ENCODE assay signal across 1 cellular context in the genomic region with DNA sequence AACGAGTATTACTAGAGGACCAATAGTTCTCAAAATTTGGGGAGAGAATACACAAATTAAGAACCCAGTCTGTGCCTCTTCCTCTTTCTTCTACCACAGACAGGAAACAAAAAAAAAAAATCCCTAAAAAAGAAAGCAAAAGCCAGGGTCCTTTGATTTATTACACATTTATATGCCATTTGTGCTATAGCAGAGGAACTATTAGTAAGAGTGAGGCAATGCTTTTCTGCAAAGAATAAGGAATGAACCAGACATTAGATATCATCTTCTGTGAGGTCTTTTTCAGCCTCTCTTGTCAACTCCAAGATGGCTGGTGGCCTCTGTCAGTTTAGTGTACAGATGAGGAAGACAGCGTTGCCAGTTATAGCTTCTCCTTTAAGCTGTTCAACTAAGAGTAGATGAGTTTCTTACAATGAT.
A peak's percentile ranks its signal among the peaks of the same experiment; 100 is the strongest.
TF ChIP-seq lines count a peak whose summit lies in the region.

No MANE protein-coding gene starts in this region.

TF ChIP-seq in GM12878, 131 proteins besides CTCF, POLR2A, EP300 and RAD21 (continued from another document):
- TF ChIP-seq, protein P1, sequence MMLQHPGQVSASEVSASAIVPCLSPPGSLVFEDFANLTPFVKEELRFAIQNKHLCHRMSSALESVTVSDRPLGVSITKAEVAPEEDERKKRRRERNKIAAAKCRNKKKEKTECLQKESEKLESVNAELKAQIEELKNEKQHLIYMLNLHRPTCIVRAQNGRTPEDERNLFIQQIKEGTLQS (IDR thresholded peaks at IDR 0.05; ENCODE audit: borderline replicate concordance, extremely low read depth, low read depth, low read length) = no peak
- TF ChIP-seq KAT2A (conservative IDR thresholded peaks at IDR 0.05; ENCODE audit: control insufficient read depth, low read depth, low read length) (no peak), MEF2B (IDR thresholded peaks at IDR 0.05; ENCODE audit: partially characterized antibody, poor library complexity, severe bottlenecking) (no peak), CEBPB (IDR thresholded peaks at IDR 0.05; ENCODE audit: borderline replicate concordance in 1 of 2, low read depth in 2 of 2, low read length in 2 of 2) (peak in 1 of 2 experiments; percentile 29; a peak in 1 of 4 replicates), FOS (IDR thresholded peaks at IDR 0.05; ENCODE audit: borderline replicate concordance, extremely low read depth, insufficient read length) (no peak), RUNX3 (IDR thresholded peaks at IDR 0.05; ENCODE audit: low read length) (peak; percentile 82), SREBF2 (IDR thresholded peaks at IDR 0.05; ENCODE audit: low read length) (no peak), FOXM1 (IDR thresholded peaks at IDR 0.05; ENCODE audit: low read depth, low read length) (0 out of 2 replicates have a peak, but pooled peaks have one; percentile 10), JUNB (IDR thresholded peaks at IDR 0.05) (peak; percentile 20; the same call in 1 of the 2 replicates), ETV6 (conservative IDR thresholded peaks at IDR 0.05 in 1 of 2, IDR thresholded peaks at IDR 0.05 in 1 of 2; ENCODE audit: borderline replicate concordance in 1 of 2, low read depth in 1 of 2) (peak in 1 of 2 experiments; percentile 52; a peak in 1 of 4 replicates), NFIC (IDR thresholded peaks at IDR 0.05; ENCODE audit: low read depth, low read length) (peak; percentile 78), BCL11A (IDR thresholded peaks at IDR 0.05; ENCODE audit: low read depth, low read length) (0 out of 2 replicates have a peak, but pooled peaks have one; percentile 22), NBN (IDR thresholded peaks at IDR 0.05) (0 out of 2 replicates have a peak, but pooled peaks have one; percentile 20), ZNF274 (IDR thresholded peaks at IDR 0.05; ENCODE audit: insufficient read depth, insufficient read length) (no peak), YY1 (IDR thresholded peaks at IDR 0.05; ENCODE audit: low read depth, low read length) (peak; percentile 87), SPI1 (IDR thresholded peaks at IDR 0.05; ENCODE audit: borderline replicate concordance, insufficient read depth, low read depth, low read length) (peak; percentile 80), CHD1 (IDR thresholded peaks at IDR 0.05; ENCODE audit: low read depth, low read length) (no peak), KLF5 (IDR thresholded peaks at IDR 0.05; ENCODE audit: partially characterized antibody) (no peak), TCF12 (IDR thresholded peaks at IDR 0.05; ENCODE audit: low read depth, low read length) (no peak), IKZF2 (IDR thresholded peaks at IDR 0.05) (peak in 1 of 2 experiments; percentile 14; a peak in 2 of 4 replicates), GABPA (IDR thresholded peaks at IDR 0.05; ENCODE audit: low read depth) (0 out of 2 replicates have a peak, but pooled peaks have one; percentile 50), POLR2AphosphoS2 (IDR thresholded peaks at IDR 0.05; ENCODE audit: low read depth, low read length) (no peak), NFYA (IDR thresholded peaks at IDR 0.05; ENCODE audit: borderline replicate concordance, low read depth, low read length) (no peak), STAT3 (IDR thresholded peaks at IDR 0.05; ENCODE audit: low read depth, low read length) (no peak), SMAD5 (IDR thresholded peaks at IDR 0.05; ENCODE audit: low read depth) (no peak), PAX8 (IDR thresholded peaks at IDR 0.05) (no peak), CREB1 (IDR thresholded peaks at IDR 0.05; ENCODE audit: low read depth) (no peak)
- TF ChIP-seq, protein P2, sequence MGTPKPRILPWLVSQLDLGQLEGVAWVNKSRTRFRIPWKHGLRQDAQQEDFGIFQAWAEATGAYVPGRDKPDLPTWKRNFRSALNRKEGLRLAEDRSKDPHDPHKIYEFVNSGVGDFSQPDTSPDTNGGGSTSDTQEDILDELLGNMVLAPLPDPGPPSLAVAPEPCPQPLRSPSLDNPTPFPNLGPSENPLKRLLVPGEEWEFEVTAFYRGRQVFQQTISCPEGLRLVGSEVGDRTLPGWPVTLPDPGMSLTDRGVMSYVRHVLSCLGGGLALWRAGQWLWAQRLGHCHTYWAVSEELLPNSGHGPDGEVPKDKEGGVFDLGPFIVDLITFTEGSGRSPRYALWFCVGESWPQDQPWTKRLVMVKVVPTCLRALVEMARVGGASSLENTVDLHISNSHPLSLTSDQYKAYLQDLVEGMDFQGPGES (IDR thresholded peaks at IDR 0.05) = no peak
- TF ChIP-seq, protein P3, sequence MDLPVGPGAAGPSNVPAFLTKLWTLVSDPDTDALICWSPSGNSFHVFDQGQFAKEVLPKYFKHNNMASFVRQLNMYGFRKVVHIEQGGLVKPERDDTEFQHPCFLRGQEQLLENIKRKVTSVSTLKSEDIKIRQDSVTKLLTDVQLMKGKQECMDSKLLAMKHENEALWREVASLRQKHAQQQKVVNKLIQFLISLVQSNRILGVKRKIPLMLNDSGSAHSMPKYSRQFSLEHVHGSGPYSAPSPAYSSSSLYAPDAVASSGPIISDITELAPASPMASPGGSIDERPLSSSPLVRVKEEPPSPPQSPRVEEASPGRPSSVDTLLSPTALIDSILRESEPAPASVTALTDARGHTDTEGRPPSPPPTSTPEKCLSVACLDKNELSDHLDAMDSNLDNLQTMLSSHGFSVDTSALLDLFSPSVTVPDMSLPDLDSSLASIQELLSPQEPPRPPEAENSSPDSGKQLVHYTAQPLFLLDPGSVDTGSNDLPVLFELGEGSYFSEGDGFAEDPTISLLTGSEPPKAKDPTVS (IDR thresholded peaks at IDR 0.05; ENCODE audit: low read depth, low read length) = no peak
- TF ChIP-seq, protein P4, sequence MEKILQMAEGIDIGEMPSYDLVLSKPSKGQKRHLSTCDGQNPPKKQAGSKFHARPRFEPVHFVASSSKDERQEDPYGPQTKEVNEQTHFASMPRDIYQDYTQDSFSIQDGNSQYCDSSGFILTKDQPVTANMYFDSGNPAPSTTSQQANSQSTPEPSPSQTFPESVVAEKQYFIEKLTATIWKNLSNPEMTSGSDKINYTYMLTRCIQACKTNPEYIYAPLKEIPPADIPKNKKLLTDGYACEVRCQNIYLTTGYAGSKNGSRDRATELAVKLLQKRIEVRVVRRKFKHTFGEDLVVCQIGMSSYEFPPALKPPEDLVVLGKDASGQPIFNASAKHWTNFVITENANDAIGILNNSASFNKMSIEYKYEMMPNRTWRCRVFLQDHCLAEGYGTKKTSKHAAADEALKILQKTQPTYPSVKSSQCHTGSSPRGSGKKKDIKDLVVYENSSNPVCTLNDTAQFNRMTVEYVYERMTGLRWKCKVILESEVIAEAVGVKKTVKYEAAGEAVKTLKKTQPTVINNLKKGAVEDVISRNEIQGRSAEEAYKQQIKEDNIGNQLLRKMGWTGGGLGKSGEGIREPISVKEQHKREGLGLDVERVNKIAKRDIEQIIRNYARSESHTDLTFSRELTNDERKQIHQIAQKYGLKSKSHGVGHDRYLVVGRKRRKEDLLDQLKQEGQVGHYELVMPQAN (conservative IDR thresholded peaks at IDR 0.05) = no peak
- TF ChIP-seq, protein P5, sequence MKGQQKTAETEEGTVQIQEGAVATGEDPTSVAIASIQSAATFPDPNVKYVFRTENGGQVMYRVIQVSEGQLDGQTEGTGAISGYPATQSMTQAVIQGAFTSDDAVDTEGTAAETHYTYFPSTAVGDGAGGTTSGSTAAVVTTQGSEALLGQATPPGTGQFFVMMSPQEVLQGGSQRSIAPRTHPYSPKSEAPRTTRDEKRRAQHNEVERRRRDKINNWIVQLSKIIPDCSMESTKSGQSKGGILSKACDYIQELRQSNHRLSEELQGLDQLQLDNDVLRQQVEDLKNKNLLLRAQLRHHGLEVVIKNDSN (IDR thresholded peaks at IDR 0.05; ENCODE audit: borderline replicate concordance, extremely low read length, insufficient read depth, low read depth, low read length) = no peak
- TF ChIP-seq, protein P6, sequence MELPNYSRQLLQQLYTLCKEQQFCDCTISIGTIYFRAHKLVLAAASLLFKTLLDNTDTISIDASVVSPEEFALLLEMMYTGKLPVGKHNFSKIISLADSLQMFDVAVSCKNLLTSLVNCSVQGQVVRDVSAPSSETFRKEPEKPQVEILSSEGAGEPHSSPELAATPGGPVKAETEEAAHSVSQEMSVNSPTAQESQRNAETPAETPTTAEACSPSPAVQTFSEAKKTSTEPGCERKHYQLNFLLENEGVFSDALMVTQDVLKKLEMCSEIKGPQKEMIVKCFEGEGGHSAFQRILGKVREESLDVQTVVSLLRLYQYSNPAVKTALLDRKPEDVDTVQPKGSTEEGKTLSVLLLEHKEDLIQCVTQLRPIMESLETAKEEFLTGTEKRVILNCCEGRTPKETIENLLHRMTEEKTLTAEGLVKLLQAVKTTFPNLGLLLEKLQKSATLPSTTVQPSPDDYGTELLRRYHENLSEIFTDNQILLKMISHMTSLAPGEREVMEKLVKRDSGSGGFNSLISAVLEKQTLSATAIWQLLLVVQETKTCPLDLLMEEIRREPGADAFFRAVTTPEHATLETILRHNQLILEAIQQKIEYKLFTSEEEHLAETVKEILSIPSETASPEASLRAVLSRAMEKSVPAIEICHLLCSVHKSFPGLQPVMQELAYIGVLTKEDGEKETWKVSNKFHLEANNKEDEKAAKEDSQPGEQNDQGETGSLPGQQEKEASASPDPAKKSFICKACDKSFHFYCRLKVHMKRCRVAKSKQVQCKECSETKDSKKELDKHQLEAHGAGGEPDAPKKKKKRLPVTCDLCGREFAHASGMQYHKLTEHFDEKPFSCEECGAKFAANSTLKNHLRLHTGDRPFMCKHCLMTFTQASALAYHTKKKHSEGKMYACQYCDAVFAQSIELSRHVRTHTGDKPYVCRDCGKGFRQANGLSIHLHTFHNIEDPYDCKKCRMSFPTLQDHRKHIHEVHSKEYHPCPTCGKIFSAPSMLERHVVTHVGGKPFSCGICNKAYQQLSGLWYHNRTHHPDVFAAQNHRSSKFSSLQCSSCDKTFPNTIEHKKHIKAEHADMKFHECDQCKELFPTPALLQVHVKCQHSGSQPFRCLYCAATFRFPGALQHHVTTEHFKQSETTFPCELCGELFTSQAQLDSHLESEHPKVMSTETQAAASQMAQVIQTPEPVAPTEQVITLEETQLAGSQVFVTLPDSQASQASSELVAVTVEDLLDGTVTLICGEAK (IDR thresholded peaks at IDR 0.05; ENCODE audit: borderline replicate concordance) = no peak
- TF ChIP-seq, protein P7, sequence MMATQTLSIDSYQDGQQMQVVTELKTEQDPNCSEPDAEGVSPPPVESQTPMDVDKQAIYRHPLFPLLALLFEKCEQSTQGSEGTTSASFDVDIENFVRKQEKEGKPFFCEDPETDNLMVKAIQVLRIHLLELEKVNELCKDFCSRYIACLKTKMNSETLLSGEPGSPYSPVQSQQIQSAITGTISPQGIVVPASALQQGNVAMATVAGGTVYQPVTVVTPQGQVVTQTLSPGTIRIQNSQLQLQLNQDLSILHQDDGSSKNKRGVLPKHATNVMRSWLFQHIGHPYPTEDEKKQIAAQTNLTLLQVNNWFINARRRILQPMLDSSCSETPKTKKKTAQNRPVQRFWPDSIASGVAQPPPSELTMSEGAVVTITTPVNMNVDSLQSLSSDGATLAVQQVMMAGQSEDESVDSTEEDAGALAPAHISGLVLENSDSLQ (IDR thresholded peaks at IDR 0.05) = peak; percentile 54; the same call in 1 of the 2 replicates
- TF ChIP-seq, protein P8, sequence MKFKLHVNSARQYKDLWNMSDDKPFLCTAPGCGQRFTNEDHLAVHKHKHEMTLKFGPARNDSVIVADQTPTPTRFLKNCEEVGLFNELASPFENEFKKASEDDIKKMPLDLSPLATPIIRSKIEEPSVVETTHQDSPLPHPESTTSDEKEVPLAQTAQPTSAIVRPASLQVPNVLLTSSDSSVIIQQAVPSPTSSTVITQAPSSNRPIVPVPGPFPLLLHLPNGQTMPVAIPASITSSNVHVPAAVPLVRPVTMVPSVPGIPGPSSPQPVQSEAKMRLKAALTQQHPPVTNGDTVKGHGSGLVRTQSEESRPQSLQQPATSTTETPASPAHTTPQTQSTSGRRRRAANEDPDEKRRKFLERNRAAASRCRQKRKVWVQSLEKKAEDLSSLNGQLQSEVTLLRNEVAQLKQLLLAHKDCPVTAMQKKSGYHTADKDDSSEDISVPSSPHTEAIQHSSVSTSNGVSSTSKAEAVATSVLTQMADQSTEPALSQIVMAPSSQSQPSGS (IDR thresholded peaks at IDR 0.05; ENCODE audit: low read length) = peak; percentile 47; the same call in 1 of the 2 replicates
- TF ChIP-seq, protein P9, sequence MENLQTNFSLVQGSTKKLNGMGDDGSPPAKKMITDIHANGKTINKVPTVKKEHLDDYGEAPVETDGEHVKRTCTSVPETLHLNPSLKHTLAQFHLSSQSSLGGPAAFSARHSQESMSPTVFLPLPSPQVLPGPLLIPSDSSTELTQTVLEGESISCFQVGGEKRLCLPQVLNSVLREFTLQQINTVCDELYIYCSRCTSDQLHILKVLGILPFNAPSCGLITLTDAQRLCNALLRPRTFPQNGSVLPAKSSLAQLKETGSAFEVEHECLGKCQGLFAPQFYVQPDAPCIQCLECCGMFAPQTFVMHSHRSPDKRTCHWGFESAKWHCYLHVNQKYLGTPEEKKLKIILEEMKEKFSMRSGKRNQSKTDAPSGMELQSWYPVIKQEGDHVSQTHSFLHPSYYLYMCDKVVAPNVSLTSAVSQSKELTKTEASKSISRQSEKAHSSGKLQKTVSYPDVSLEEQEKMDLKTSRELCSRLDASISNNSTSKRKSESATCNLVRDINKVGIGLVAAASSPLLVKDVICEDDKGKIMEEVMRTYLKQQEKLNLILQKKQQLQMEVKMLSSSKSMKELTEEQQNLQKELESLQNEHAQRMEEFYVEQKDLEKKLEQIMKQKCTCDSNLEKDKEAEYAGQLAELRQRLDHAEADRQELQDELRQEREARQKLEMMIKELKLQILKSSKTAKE (IDR thresholded peaks at IDR 0.05; ENCODE audit: low read depth, poor library complexity, severe bottlenecking) = no peak
- TF ChIP-seq, protein P10, sequence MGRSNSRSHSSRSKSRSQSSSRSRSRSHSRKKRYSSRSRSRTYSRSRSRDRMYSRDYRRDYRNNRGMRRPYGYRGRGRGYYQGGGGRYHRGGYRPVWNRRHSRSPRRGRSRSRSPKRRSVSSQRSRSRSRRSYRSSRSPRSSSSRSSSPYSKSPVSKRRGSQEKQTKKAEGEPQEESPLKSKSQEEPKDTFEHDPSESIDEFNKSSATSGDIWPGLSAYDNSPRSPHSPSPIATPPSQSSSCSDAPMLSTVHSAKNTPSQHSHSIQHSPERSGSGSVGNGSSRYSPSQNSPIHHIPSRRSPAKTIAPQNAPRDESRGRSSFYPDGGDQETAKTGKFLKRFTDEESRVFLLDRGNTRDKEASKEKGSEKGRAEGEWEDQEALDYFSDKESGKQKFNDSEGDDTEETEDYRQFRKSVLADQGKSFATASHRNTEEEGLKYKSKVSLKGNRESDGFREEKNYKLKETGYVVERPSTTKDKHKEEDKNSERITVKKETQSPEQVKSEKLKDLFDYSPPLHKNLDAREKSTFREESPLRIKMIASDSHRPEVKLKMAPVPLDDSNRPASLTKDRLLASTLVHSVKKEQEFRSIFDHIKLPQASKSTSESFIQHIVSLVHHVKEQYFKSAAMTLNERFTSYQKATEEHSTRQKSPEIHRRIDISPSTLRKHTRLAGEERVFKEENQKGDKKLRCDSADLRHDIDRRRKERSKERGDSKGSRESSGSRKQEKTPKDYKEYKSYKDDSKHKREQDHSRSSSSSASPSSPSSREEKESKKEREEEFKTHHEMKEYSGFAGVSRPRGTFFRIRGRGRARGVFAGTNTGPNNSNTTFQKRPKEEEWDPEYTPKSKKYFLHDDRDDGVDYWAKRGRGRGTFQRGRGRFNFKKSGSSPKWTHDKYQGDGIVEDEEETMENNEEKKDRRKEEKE (IDR thresholded peaks at IDR 0.05) = no peak
